Comparison of ENCODE assay signal across 8 cellular contexts in genomic region chr2:719191-719590, GRCh38.
"Had no signal": no experiment of that assay in that cellular context is flagged by ENCODE, and none has a peak within 500 bp of the region (broad histone marks: within the 10 kb centered on the region; RNA-seq: fewer than 3 reads in every experiment).

No MANE protein-coding gene starts in this region.

- H3K4me3 ChIP-seq: GM12878 had no signal

- FAIRE-seq: G401.6, GM12878, GM12891, GM12892, GM18507, GM19239 had no signal

- DNase-seq: GDM1, GF-D8 had no signal

- ATAC-seq: GM12878 had no signal
